Comparison of ENCODE assay signal across 29 cellular contexts in the genomic region with DNA sequence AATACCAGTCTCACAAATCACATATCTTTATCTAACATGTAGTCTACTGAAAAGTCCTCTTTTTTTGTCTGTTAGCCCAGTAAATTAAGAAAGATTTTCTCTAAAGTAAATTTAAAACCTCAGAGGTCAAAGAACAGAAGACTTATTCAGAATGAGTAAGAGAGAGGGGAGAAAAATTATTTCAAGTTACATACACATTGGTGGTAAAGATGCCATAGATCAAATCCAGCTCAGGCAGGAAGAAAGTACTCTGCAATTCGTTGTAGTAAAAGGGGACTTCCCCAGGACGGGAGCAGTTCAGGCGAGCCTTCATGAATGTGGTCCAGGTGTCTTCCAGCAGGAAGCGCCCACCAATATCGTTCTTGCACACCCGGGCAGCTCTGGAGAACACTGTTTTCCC.
"Had no signal": no experiment of that assay in that cellular context is flagged by ENCODE, and none has a peak within 500 bp of the region (broad histone marks: within the 10 kb centered on the region; RNA-seq: fewer than 3 reads in every experiment).

No MANE protein-coding gene starts in this region.

- H3K27me3 ChIP-seq: adrenal gland, body of pancreas, colonic mucosa, esophagus squamous epithelium, foreskin keratinocyte, gastrocnemius medialis had no signal

- H3K4me1 Mint-ChIP-seq: activated CD4-positive, alpha-beta T cell treated with anti-CD3 and anti-CD28 coated beads for 36 hours; activated CD4-positive, alpha-beta T cell treated with anti-CD3 and anti-CD28 coated beads, Interleukin-2, amount 10 ng/mL, durations not matched to agents 24 days and 14 days; activated CD8-positive, alpha-beta memory T cell treated with anti-CD3 and anti-CD28 coated beads, Interleukin-2, amount 10 ng/mL, durations not matched to agents 7 days and 5 days; activated naive CD4-positive, alpha-beta T cell treated with anti-CD3 and anti-CD28 coated beads, Interleukin-2, amount 50 U/mL, for 24 hours; activated naive CD8-positive, alpha-beta T cell treated with anti-CD3 and anti-CD28 coated beads for 36 hours; activated naive CD8-positive, alpha-beta T cell treated with anti-CD3 and anti-CD28 coated beads, Interleukin-2, amount 50 U/mL, for 24 hours had no signal

- H3K27ac ChIP-seq: adrenal gland, body of pancreas, colonic mucosa, epithelial cell of prostate, esophagus squamous epithelium, foreskin keratinocyte, gastrocnemius medialis had no signal

- H3K9me3 Mint-ChIP-seq: activated CD4-positive, alpha-beta memory T cell treated with anti-CD3 and anti-CD28 coated beads for 36 hours; activated CD4-positive, alpha-beta T cell treated with anti-CD3 and anti-CD28 coated beads, Interleukin-2, amount 10 ng/mL, durations not matched to agents 24 days and 14 days; activated naive CD4-positive, alpha-beta T cell treated with anti-CD3 and anti-CD28 coated beads for 36 hours; activated naive CD8-positive, alpha-beta T cell treated with anti-CD3 and anti-CD28 coated beads for 36 hours; activated naive CD8-positive, alpha-beta T cell treated with anti-CD3 and anti-CD28 coated beads, Interleukin-2, amount 50 U/mL, for 24 hours; activated T-helper 1 cell treated with anti-CD3 and anti-CD28 coated beads, Interleukin-12 subunit alpha, Interleukin-12 subunit beta, Interleukin-2, Interleukin-4 antibody, amounts not matched to agents 30 ng/mL and 10 ng/mL and 1 ng/mL, durations not matched to agents 14 hours and 24 hours and 36 hours; activated T-helper 2 cell treated with anti-CD3 and anti-CD28 coated beads, Interferon-gamma antibody, Interleukin-2, Interleukin-4, amounts not matched to agents 10 μg/mL and 5 μg/mL and 100 μg/mL, durations not matched to agents 14 hours and 24 hours and 36 hours had no signal

- H3K4me1 ChIP-seq: adrenal gland, body of pancreas, colonic mucosa, esophagus squamous epithelium, foreskin keratinocyte, gastrocnemius medialis had no signal

- H3K27ac Mint-ChIP-seq: activated CD4-positive, alpha-beta memory T cell treated with anti-CD3 and anti-CD28 coated beads for 36 hours; activated CD4-positive, alpha-beta T cell treated with anti-CD3 and anti-CD28 coated beads for 36 hours; activated CD4-positive, alpha-beta T cell treated with anti-CD3 and anti-CD28 coated beads, Interleukin-2, amount 10 ng/mL, durations not matched to agents 24 days and 14 days; activated CD8-positive, alpha-beta memory T cell treated with anti-CD3 and anti-CD28 coated beads, Interleukin-2, amount 10 ng/mL, durations not matched to agents 7 days and 5 days; activated CD8-positive, alpha-beta T cell treated with anti-CD3 and anti-CD28 coated beads, Interleukin-2, amount 10 ng/mL, durations not matched to agents 7 days and 5 days; activated naive CD4-positive, alpha-beta T cell treated with anti-CD3 and anti-CD28 coated beads for 36 hours; activated naive CD4-positive, alpha-beta T cell treated with anti-CD3 and anti-CD28 coated beads, Interleukin-2, amount 50 U/mL, for 24 hours; activated naive CD8-positive, alpha-beta T cell treated with anti-CD3 and anti-CD28 coated beads for 36 hours; activated naive CD8-positive, alpha-beta T cell treated with anti-CD3 and anti-CD28 coated beads, Interleukin-2, amount 50 U/mL, for 24 hours; activated T-helper 1 cell treated with anti-CD3 and anti-CD28 coated beads, Interleukin-12 subunit alpha, Interleukin-12 subunit beta, Interleukin-2, Interleukin-4 antibody, amounts not matched to agents 30 ng/mL and 10 ng/mL and 1 ng/mL, durations not matched to agents 14 hours and 24 hours and 36 hours; activated T-helper 2 cell treated with anti-CD3 and anti-CD28 coated beads, Interferon-gamma antibody, Interleukin-2, Interleukin-4, amounts not matched to agents 10 μg/mL and 5 μg/mL and 100 μg/mL, durations not matched to agents 14 hours and 24 hours and 36 hours had no signal

- H3K4me3 ChIP-seq: adrenal gland, body of pancreas, colonic mucosa, esophagus squamous epithelium, gastrocnemius medialis had no signal

- H3K36me3 ChIP-seq: adrenal gland, colonic mucosa, gastrocnemius medialis had no signal

- H3K36me3 Mint-ChIP-seq: activated CD4-positive, alpha-beta memory T cell treated with anti-CD3 and anti-CD28 coated beads for 36 hours; activated CD8-positive, alpha-beta memory T cell treated with anti-CD3 and anti-CD28 coated beads, Interleukin-2, amount 10 ng/mL, durations not matched to agents 7 days and 5 days; activated naive CD4-positive, alpha-beta T cell treated with anti-CD3 and anti-CD28 coated beads, Interleukin-2, amount 50 U/mL, for 24 hours; activated naive CD8-positive, alpha-beta T cell treated with anti-CD3 and anti-CD28 coated beads for 36 hours had no signal

- H3K4me3 Mint-ChIP-seq: activated CD4-positive, alpha-beta memory T cell treated with anti-CD3 and anti-CD28 coated beads for 36 hours; activated CD4-positive, alpha-beta T cell treated with anti-CD3 and anti-CD28 coated beads for 36 hours; activated CD4-positive, alpha-beta T cell treated with anti-CD3 and anti-CD28 coated beads, Interleukin-2, amount 10 ng/mL, durations not matched to agents 24 days and 14 days; activated CD8-positive, alpha-beta memory T cell treated with anti-CD3 and anti-CD28 coated beads, Interleukin-2, amount 10 ng/mL, durations not matched to agents 7 days and 5 days; activated CD8-positive, alpha-beta T cell treated with anti-CD3 and anti-CD28 coated beads, Interleukin-2, amount 10 ng/mL, durations not matched to agents 7 days and 5 days; activated naive CD4-positive, alpha-beta T cell treated with anti-CD3 and anti-CD28 coated beads for 36 hours; activated naive CD4-positive, alpha-beta T cell treated with anti-CD3 and anti-CD28 coated beads, Interleukin-2, amount 50 U/mL, for 24 hours; activated naive CD8-positive, alpha-beta T cell treated with anti-CD3 and anti-CD28 coated beads for 36 hours; activated naive CD8-positive, alpha-beta T cell treated with anti-CD3 and anti-CD28 coated beads, Interleukin-2, amount 50 U/mL, for 24 hours; activated T-helper 1 cell treated with anti-CD3 and anti-CD28 coated beads, Interleukin-12 subunit alpha, Interleukin-12 subunit beta, Interleukin-2, Interleukin-4 antibody, amounts not matched to agents 30 ng/mL and 10 ng/mL and 1 ng/mL, durations not matched to agents 14 hours and 24 hours and 36 hours had no signal

- DNase-seq: activated CD4-positive, alpha-beta memory T cell treated with anti-CD3 and anti-CD28 coated beads for 36 hours; activated CD4-positive, alpha-beta T cell treated with anti-CD3 and anti-CD28 coated beads for 36 hours; activated CD4-positive, alpha-beta T cell treated with anti-CD3 and anti-CD28 coated beads, Interleukin-2, amount 10 ng/mL, durations not matched to agents 24 days and 14 days; activated CD4-positive, CD25-positive, alpha-beta regulatory T cell; activated CD4-positive, CD25-positive, alpha-beta regulatory T cell treated with anti-CD3 and anti-CD28 coated beads, Interleukin-2, amount 50 U/mL, for 72 hours; activated CD8-positive, alpha-beta memory T cell treated with anti-CD3 and anti-CD28 coated beads, Interleukin-2, amount 10 ng/mL, durations not matched to agents 7 days and 5 days; activated CD8-positive, alpha-beta memory T cell treated with anti-CD3 and anti-CD28 coated beads, Interleukin-2, amount 50 U/mL, for 4 hours; activated CD8-positive, alpha-beta T cell treated with anti-CD3 and anti-CD28 coated beads, Interleukin-2, amount 10 ng/mL, durations not matched to agents 7 days and 5 days; activated effector memory CD4-positive, alpha-beta T cell treated with anti-CD3 and anti-CD28 coated beads, Interleukin-2, amount 50 U/mL, for 16 hours; activated naive CD4-positive, alpha-beta T cell treated with anti-CD3 and anti-CD28 coated beads for 36 hours; activated naive CD8-positive, alpha-beta T cell treated with anti-CD3 and anti-CD28 coated beads for 36 hours; activated naive CD8-positive, alpha-beta T cell treated with anti-CD3 and anti-CD28 coated beads, Interleukin-2, amount 50 U/mL, for 24 hours; activated T-cell treated with anti-CD3 and anti-CD28 coated beads, Interleukin-2, amount 50 U/mL, for 1 hour; activated T-cell treated with anti-CD3 and anti-CD28 coated beads, Interleukin-2, amount 50 U/mL, for 48 hours; adrenal gland; amygdala; aorta; body of pancreas; colonic mucosa; effector CD8-positive, alpha-beta T cell; esophagus squamous epithelium; foreskin keratinocyte; gastrocnemius medialis; glutamatergic neuron; T-helper 2 cell had no signal

- H3K27me3 Mint-ChIP-seq: activated CD4-positive, alpha-beta memory T cell treated with anti-CD3 and anti-CD28 coated beads for 36 hours; activated CD4-positive, alpha-beta T cell treated with anti-CD3 and anti-CD28 coated beads for 36 hours; activated CD4-positive, alpha-beta T cell treated with anti-CD3 and anti-CD28 coated beads, Interleukin-2, amount 10 ng/mL, durations not matched to agents 24 days and 14 days; activated CD8-positive, alpha-beta memory T cell treated with anti-CD3 and anti-CD28 coated beads, Interleukin-2, amount 10 ng/mL, durations not matched to agents 7 days and 5 days; activated naive CD4-positive, alpha-beta T cell treated with anti-CD3 and anti-CD28 coated beads, Interleukin-2, amount 50 U/mL, for 24 hours; activated naive CD8-positive, alpha-beta T cell treated with anti-CD3 and anti-CD28 coated beads for 36 hours; activated naive CD8-positive, alpha-beta T cell treated with anti-CD3 and anti-CD28 coated beads, Interleukin-2, amount 50 U/mL, for 24 hours had no signal

- H3K9me3 ChIP-seq: adrenal gland, body of pancreas, colonic mucosa, esophagus squamous epithelium, gastrocnemius medialis had no signal

- ATAC-seq: activated CD4-positive, alpha-beta T cell treated with anti-CD3 and anti-CD28 coated beads for 36 hours; activated CD8-positive, alpha-beta memory T cell treated with anti-CD3 and anti-CD28 coated beads, Interleukin-2, amount 10 ng/mL, durations not matched to agents 7 days and 5 days; activated CD8-positive, alpha-beta T cell treated with anti-CD3 and anti-CD28 coated beads, Interleukin-2, amount 10 ng/mL, durations not matched to agents 7 days and 5 days; activated naive CD8-positive, alpha-beta T cell treated with anti-CD3 and anti-CD28 coated beads, Interleukin-2, amount 50 U/mL, for 24 hours; body of pancreas; foreskin keratinocyte; gastrocnemius medialis had no signal
